In the genomic region with DNA sequence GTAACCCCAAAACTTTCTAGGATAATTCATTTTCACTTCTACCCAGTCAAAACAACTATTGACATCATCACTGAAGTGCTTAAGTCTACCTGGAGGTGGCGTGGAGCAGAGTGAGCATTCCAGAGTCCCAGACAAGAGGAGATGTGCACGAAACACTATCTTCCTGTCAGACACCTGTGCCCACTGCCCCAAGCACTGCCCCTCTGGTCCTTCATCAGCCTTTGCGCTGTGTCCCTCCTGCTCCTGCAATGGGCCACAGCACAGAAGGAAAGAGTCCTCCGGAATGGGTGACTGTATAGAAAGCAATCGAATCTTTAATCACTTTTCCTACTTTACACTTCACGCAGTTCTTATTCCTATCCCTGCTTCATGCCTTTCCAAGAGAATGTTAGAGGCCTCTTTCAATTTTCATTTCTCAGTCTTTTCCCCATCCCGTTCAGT, we compare ENCODE assay signal across 8 cellular contexts. TPM values are rescaled to one million over a fixed set of nuclear protein-coding genes. Genes with fewer than 3 reads are reported as not detected.
DNase-seq lines count a peak whose midpoint lies in the region; ATAC-seq and TF ChIP-seq lines count a peak whose summit lies in the region.

No MANE protein-coding gene starts in this region.

- H3K27ac Mint-ChIP-seq in osteocyte (ENCODE audit: unreplicated experiment) = no peak overlapping the region

- peaks cover 26% of the 10 kb centered on the region for H3K4me1 Mint-ChIP-seq in osteocyte (ENCODE audit: unreplicated experiment)

- no peaks in the 10 kb centered on the region for H3K36me3 Mint-ChIP-seq in osteocyte (ENCODE audit: unreplicated experiment)

- no peak for DNase-seq in AG09319 (ENCODE audit: extremely low read depth, low read depth)
- peak; percentile 84 for DNase-seq in NCI-H69 (lab: John Stamatoyannopoulos, UW)
- peak in 9 of 10 donors; percentile 22 to 72 (median 52) for DNase-seq in dorsolateral prefrontal cortex
- DNase-seq in osteocyte (ENCODE audit: extremely low spot score, unreplicated experiment) = no peak
- no peak for DNase-seq in germinal center (ENCODE audit: low spot score)
- no peak for DNase-seq in effector CD4-positive, alpha-beta T cell

- H3K4me3 Mint-ChIP-seq in osteocyte (ENCODE audit: unreplicated experiment) = peak overlapping the region; percentile 81

- ATAC-seq in GM18498 (IDR thresholded peaks at IDR 0.05; ENCODE audit: unreplicated experiment) (peak; percentile 78), HG02981 (IDR thresholded peaks at IDR 0.05; ENCODE audit: unreplicated experiment) (peak; percentile 80)

- TF ChIP-seq CTCF in AG09319 (IDR thresholded peaks at IDR 0.05; ENCODE audit: low read depth, low read length) = peak; percentile 27
- peak in 45 of 56 donors; percentile 15 to 54 (median 38) for TF ChIP-seq CTCF in dorsolateral prefrontal cortex (IDR thresholded peaks at IDR 0.05 in 54 of 56, conservative IDR thresholded peaks at IDR 0.05 in 2 of 56; ENCODE audit: low read depth in 1 of 56, partially characterized antibody in 56 of 56)
- TF ChIP-seq CTCF in osteocyte (IDR thresholded peaks at IDR 0.05) = peak; percentile 47

- peaks cover 76% of the 10 kb centered on the region for H3K27me3 Mint-ChIP-seq in osteocyte (ENCODE audit: unreplicated experiment)

- intact Hi-C loops in dorsolateral prefrontal cortex (cut with DNase I) = no loop called here

- H3K9me3 Mint-ChIP-seq in osteocyte (ENCODE audit: unreplicated experiment) = no peaks in the 10 kb centered on the region

- H3K27ac ChIP-seq in dorsolateral prefrontal cortex = peak overlapping the region in 56 of 59 donors; percentile 37 to 97 (median 92)

- H3K27me3 ChIP-seq in dorsolateral prefrontal cortex = no peaks in the 10 kb centered on the region

- peak overlapping the region; percentile 59 to 91 (median 73) for H3K4me3 ChIP-seq in dorsolateral prefrontal cortex

RNA-seq across cellular contexts. Expression of a gene that starts 0.5 kb away (rescaled TPM):
- 100 to 1,000 TPM in 63 of 120 experiments, 10 to 100 TPM in 57; 41.9 to 209 (median 101) TPM for total RNA-seq in dorsolateral prefrontal cortex
- total RNA-seq in osteocyte = not detected in 2 replicates

Comparison
In these comparisons a context has a peak if more than half of its experiments do, and no peak if none do; other contexts are left out.
1. DNase-seq: peak in NCI-H69 (single experiment) and dorsolateral prefrontal cortex (9 of 10); none in AG09319 (single experiment), osteocyte (single experiment), germinal center (single experiment) and effector CD4-positive, alpha-beta T cell (single experiment).
2. RNA of a gene that starts 0.5 kb away (total RNA-seq): 41.9 to 209 TPM in dorsolateral prefrontal cortex; not detected in osteocyte; every median in the first group is over 10 times any median in the second.
3. Peak in every context shown above with its lines, with median percentiles within 50 percentile points of each other: CTCF ChIP-seq.